Comparison of ENCODE assay signal across 1 cellular context in genomic region chr7:77799078-77799964, GRCh38.
TF ChIP-seq lines count a peak whose summit lies in the region.

No MANE protein-coding gene starts in this region.

TF ChIP-seq in A549, 52 proteins besides CTCF, POLR2A, EP300 and RAD21:
- TF ChIP-seq REST (IDR thresholded peaks at IDR 0.05) (no peak), PHF8 (IDR thresholded peaks at IDR 0.05; ENCODE audit: borderline replicate concordance, low read depth) (0 out of 2 replicates have a peak, but pooled peaks have one; percentile 20)
